In genomic region chr15:52733078-52733477, GRCh38 we compare ENCODE assay signal across 1 cellular context.
TF ChIP-seq lines count a peak whose summit lies in the region.

No MANE protein-coding gene starts in this region.

TF ChIP-seq in HepG2, 621 proteins besides CTCF, POLR2A, EP300 and RAD21 (continued from another document and continues in another):
- TF ChIP-seq, protein P1, sequence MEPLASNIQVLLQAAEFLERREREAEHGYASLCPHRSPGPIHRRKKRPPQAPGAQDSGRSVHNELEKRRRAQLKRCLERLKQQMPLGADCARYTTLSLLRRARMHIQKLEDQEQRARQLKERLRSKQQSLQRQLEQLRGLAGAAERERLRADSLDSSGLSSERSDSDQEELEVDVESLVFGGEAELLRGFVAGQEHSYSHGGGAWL (CRISPR knock-in tag; IDR thresholded peaks at IDR 0.05), result no peak
- TF ChIP-seq MXD4 (CRISPR knock-in tag; IDR thresholded peaks at IDR 0.05) (no peak), ZNF430 (CRISPR knock-in tag; IDR thresholded peaks at IDR 0.05) (no peak), MAFG (CRISPR knock-in tag; IDR thresholded peaks at IDR 0.05) (0 out of 2 replicates have a peak, but pooled peaks have one; percentile 13), SNAPC2 (CRISPR knock-in tag; IDR thresholded peaks at IDR 0.05) (peak; percentile 62; the same call in 1 of the 2 replicates), ZNF737 (CRISPR knock-in tag; IDR thresholded peaks at IDR 0.05; ENCODE audit: borderline replicate concordance) (no peak), ZNF775 (CRISPR knock-in tag; IDR thresholded peaks at IDR 0.05; ENCODE audit: borderline replicate concordance) (no peak), HNF1B (CRISPR knock-in tag; IDR thresholded peaks at IDR 0.05) (no peak), ZFP62 (CRISPR knock-in tag; IDR thresholded peaks at IDR 0.05) (no peak), ZNF121 (CRISPR knock-in tag; IDR thresholded peaks at IDR 0.05) (peak; percentile 51; the same call in 1 of the 2 replicates), HNF4A (CRISPR knock-in tag; IDR thresholded peaks at IDR 0.05) (peak; percentile 72), SRF (IDR thresholded peaks at IDR 0.05; ENCODE audit: low read depth, low read length) (no peak), ARID4A (CRISPR knock-in tag; IDR thresholded peaks at IDR 0.05; ENCODE audit: borderline replicate concordance) (peak; percentile 40; the same call in 1 of the 2 replicates), YEATS2 (CRISPR knock-in tag; IDR thresholded peaks at IDR 0.05; ENCODE audit: borderline replicate concordance) (no peak), ZNF670 (CRISPR knock-in tag; IDR thresholded peaks at IDR 0.05; ENCODE audit: borderline replicate concordance) (no peak), ZNF615 (CRISPR knock-in tag; IDR thresholded peaks at IDR 0.05; ENCODE audit: borderline replicate concordance) (no peak), ZBTB7A (CRISPR knock-in tag; IDR thresholded peaks at IDR 0.05) (no peak), ZFP36L2 (CRISPR knock-in tag; IDR thresholded peaks at IDR 0.05) (no peak), ZNF720 (CRISPR knock-in tag; IDR thresholded peaks at IDR 0.05) (no peak), ZSCAN21 (CRISPR knock-in tag; IDR thresholded peaks at IDR 0.05; ENCODE audit: borderline replicate concordance) (no peak), ZBTB42 (CRISPR knock-in tag; IDR thresholded peaks at IDR 0.05) (no peak), LBX2 (CRISPR knock-in tag; IDR thresholded peaks at IDR 0.05; ENCODE audit: borderline replicate concordance) (no peak), ZNF446 (CRISPR knock-in tag; IDR thresholded peaks at IDR 0.05) (no peak), RARG (CRISPR knock-in tag; IDR thresholded peaks at IDR 0.05; ENCODE audit: low read depth) (no peak), NR2F1 (CRISPR knock-in tag; IDR thresholded peaks at IDR 0.05) (no peak), ZKSCAN8 (CRISPR knock-in tag; IDR thresholded peaks at IDR 0.05; ENCODE audit: borderline replicate concordance) (no peak), TARDBP (CRISPR knock-in tag; IDR thresholded peaks at IDR 0.05) (no peak), MAF1 (CRISPR knock-in tag; IDR thresholded peaks at IDR 0.05; ENCODE audit: borderline replicate concordance) (no peak), SIN3A (IDR thresholded peaks at IDR 0.05; ENCODE audit: borderline replicate concordance, low read depth, low read length) (no peak), XBP1 (CRISPR knock-in tag; IDR thresholded peaks at IDR 0.05) (no peak), CHCHD3 (CRISPR knock-in tag; IDR thresholded peaks at IDR 0.05) (no peak), DR1 (CRISPR knock-in tag; IDR thresholded peaks at IDR 0.05) (no peak)
- TF ChIP-seq, protein P2, sequence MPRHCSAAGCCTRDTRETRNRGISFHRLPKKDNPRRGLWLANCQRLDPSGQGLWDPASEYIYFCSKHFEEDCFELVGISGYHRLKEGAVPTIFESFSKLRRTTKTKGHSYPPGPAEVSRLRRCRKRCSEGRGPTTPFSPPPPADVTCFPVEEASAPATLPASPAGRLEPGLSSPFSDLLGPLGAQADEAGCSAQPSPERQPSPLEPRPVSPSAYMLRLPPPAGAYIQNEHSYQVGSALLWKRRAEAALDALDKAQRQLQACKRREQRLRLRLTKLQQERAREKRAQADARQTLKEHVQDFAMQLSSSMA (CRISPR knock-in tag; IDR thresholded peaks at IDR 0.05), result no peak
- TF ChIP-seq, protein P3, sequence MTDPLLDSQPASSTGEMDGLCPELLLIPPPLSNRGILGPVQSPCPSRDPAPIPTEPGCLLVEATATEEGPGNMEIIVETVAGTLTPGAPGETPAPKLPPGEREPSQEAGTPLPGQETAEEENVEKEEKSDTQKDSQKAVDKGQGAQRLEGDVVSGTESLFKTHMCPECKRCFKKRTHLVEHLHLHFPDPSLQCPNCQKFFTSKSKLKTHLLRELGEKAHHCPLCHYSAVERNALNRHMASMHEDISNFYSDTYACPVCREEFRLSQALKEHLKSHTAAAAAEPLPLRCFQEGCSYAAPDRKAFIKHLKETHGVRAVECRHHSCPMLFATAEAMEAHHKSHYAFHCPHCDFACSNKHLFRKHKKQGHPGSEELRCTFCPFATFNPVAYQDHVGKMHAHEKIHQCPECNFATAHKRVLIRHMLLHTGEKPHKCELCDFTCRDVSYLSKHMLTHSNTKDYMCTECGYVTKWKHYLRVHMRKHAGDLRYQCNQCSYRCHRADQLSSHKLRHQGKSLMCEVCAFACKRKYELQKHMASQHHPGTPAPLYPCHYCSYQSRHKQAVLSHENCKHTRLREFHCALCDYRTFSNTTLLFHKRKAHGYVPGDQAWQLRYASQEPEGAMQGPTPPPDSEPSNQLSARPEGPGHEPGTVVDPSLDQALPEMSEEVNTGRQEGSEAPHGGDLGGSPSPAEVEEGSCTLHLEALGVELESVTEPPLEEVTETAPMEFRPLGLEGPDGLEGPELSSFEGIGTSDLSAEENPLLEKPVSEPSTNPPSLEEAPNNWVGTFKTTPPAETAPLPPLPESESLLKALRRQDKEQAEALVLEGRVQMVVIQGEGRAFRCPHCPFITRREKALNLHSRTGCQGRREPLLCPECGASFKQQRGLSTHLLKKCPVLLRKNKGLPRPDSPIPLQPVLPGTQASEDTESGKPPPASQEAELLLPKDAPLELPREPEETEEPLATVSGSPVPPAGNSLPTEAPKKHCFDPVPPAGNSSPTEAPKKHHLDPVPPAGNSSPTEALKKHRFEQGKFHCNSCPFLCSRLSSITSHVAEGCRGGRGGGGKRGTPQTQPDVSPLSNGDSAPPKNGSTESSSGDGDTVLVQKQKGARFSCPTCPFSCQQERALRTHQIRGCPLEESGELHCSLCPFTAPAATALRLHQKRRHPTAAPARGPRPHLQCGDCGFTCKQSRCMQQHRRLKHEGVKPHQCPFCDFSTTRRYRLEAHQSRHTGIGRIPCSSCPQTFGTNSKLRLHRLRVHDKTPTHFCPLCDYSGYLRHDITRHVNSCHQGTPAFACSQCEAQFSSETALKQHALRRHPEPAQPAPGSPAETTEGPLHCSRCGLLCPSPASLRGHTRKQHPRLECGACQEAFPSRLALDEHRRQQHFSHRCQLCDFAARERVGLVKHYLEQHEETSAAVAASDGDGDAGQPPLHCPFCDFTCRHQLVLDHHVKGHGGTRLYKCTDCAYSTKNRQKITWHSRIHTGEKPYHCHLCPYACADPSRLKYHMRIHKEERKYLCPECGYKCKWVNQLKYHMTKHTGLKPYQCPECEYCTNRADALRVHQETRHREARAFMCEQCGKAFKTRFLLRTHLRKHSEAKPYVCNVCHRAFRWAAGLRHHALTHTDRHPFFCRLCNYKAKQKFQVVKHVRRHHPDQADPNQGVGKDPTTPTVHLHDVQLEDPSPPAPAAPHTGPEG (CRISPR knock-in tag; IDR thresholded peaks at IDR 0.05), result no peak
- TF ChIP-seq, protein P4, sequence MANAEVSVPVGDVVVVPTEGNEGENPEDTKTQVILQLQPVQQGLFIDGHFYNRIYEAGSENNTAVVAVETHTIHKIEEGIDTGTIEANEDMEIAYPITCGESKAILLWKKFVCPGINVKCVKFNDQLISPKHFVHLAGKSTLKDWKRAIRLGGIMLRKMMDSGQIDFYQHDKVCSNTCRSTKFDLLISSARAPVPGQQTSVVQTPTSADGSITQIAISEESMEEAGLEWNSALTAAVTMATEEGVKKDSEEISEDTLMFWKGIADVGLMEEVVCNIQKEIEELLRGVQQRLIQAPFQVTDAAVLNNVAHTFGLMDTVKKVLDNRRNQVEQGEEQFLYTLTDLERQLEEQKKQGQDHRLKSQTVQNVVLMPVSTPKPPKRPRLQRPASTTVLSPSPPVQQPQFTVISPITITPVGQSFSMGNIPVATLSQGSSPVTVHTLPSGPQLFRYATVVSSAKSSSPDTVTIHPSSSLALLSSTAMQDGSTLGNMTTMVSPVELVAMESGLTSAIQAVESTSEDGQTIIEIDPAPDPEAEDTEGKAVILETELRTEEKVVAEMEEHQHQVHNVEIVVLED (CRISPR knock-in tag; IDR thresholded peaks at IDR 0.05; ENCODE audit: borderline replicate concordance), result no peak
- TF ChIP-seq, protein P5, sequence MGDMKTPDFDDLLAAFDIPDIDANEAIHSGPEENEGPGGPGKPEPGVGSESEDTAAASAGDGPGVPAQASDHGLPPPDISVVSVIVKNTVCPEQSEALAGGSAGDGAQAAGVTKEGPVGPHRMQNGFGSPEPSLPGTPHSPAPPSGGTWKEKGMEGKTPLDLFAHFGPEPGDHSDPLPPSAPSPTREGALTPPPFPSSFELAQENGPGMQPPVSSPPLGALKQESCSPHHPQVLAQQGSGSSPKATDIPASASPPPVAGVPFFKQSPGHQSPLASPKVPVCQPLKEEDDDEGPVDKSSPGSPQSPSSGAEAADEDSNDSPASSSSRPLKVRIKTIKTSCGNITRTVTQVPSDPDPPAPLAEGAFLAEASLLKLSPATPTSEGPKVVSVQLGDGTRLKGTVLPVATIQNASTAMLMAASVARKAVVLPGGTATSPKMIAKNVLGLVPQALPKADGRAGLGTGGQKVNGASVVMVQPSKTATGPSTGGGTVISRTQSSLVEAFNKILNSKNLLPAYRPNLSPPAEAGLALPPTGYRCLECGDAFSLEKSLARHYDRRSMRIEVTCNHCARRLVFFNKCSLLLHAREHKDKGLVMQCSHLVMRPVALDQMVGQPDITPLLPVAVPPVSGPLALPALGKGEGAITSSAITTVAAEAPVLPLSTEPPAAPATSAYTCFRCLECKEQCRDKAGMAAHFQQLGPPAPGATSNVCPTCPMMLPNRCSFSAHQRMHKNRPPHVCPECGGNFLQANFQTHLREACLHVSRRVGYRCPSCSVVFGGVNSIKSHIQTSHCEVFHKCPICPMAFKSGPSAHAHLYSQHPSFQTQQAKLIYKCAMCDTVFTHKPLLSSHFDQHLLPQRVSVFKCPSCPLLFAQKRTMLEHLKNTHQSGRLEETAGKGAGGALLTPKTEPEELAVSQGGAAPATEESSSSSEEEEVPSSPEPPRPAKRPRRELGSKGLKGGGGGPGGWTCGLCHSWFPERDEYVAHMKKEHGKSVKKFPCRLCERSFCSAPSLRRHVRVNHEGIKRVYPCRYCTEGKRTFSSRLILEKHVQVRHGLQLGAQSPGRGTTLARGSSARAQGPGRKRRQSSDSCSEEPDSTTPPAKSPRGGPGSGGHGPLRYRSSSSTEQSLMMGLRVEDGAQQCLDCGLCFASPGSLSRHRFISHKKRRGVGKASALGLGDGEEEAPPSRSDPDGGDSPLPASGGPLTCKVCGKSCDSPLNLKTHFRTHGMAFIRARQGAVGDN (CRISPR knock-in tag; IDR thresholded peaks at IDR 0.05), result no peak
- TF ChIP-seq, protein P6, sequence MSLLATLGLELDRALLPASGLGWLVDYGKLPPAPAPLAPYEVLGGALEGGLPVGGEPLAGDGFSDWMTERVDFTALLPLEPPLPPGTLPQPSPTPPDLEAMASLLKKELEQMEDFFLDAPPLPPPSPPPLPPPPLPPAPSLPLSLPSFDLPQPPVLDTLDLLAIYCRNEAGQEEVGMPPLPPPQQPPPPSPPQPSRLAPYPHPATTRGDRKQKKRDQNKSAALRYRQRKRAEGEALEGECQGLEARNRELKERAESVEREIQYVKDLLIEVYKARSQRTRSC (CRISPR knock-in tag; IDR thresholded peaks at IDR 0.05; ENCODE audit: low read depth), result no peak
- TF ChIP-seq, protein P7, sequence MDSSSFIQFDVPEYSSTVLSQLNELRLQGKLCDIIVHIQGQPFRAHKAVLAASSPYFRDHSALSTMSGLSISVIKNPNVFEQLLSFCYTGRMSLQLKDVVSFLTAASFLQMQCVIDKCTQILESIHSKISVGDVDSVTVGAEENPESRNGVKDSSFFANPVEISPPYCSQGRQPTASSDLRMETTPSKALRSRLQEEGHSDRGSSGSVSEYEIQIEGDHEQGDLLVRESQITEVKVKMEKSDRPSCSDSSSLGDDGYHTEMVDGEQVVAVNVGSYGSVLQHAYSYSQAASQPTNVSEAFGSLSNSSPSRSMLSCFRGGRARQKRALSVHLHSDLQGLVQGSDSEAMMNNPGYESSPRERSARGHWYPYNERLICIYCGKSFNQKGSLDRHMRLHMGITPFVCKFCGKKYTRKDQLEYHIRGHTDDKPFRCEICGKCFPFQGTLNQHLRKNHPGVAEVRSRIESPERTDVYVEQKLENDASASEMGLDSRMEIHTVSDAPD (CRISPR knock-in tag; IDR thresholded peaks at IDR 0.05), result no peak
- TF ChIP-seq, protein P8, sequence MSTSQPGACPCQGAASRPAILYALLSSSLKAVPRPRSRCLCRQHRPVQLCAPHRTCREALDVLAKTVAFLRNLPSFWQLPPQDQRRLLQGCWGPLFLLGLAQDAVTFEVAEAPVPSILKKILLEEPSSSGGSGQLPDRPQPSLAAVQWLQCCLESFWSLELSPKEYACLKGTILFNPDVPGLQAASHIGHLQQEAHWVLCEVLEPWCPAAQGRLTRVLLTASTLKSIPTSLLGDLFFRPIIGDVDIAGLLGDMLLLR (CRISPR knock-in tag; IDR thresholded peaks at IDR 0.05), result no peak
